1 cellular context compared by ENCODE assay signal in the genomic region with DNA sequence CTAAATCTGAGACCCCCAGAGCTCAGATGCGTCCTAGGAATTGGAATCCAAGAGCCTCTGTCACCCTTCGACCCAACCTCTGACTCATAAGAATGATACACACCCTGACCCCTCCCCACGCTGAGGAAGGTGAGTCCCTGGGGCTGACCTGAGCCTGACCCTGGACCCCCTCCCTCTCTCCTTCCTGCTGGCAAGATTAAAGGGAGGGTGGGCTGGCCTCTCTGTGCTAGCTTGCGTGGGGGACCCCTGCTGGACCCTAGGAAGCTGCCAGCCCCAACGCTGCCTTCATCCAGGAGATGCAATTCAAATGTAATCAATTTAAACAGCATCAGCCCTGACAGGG.
TF ChIP-seq lines count a peak whose summit lies in the region.

No MANE protein-coding gene starts in this region.

TF ChIP-seq in A549, 52 proteins besides CTCF, POLR2A, EP300 and RAD21 (continued from another document):
- no peak for TF ChIP-seq FOSL2 (IDR thresholded peaks at IDR 0.05)
- no peak for TF ChIP-seq FOSL2 (CRISPR knock-in tag; IDR thresholded peaks at IDR 0.05)
- no peak for TF ChIP-seq JUN (IDR thresholded peaks at IDR 0.05)
- TF ChIP-seq JUNB (IDR thresholded peaks at IDR 0.05) = no peak
- TF ChIP-seq, protein P1, sequence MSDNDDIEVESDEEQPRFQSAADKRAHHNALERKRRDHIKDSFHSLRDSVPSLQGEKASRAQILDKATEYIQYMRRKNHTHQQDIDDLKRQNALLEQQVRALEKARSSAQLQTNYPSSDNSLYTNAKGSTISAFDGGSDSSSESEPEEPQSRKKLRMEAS (IDR thresholded peaks at IDR 0.05) = no peak
- TF ChIP-seq KDM5A (IDR thresholded peaks at IDR 0.05) = no peak
- TF ChIP-seq RFX5 (IDR thresholded peaks at IDR 0.05) = no peak
- TF ChIP-seq EHF (CRISPR knock-in tag; IDR thresholded peaks at IDR 0.05) = no peak
- TF ChIP-seq CHD4 (IDR thresholded peaks at IDR 0.05; ENCODE audit: borderline replicate concordance) = no peak
- no peak for TF ChIP-seq MAFK (IDR thresholded peaks at IDR 0.05; ENCODE audit: partially characterized antibody)
- no peak for TF ChIP-seq REST (IDR thresholded peaks at IDR 0.05)
- TF ChIP-seq ZFP36 (IDR thresholded peaks at IDR 0.05; ENCODE audit: borderline replicate concordance, partially characterized antibody) = no peak
TF ChIP-seq in A549: peak in this region for 0.
